In genomic region chr13:99446242-99446641, GRCh38 we compare ENCODE assay signal across 1 cellular context.
TF ChIP-seq lines count a peak whose summit lies in the region.

No MANE protein-coding gene starts in this region.

TF ChIP-seq in GM12878, 131 proteins besides CTCF, POLR2A, EP300 and RAD21:
- TF ChIP-seq KAT2A (conservative IDR thresholded peaks at IDR 0.05; ENCODE audit: control insufficient read depth, low read depth, low read length) (no peak), ZNF687 (IDR thresholded peaks at IDR 0.05) (no peak), EED (IDR thresholded peaks at IDR 0.05; ENCODE audit: low read depth) (no peak), SMC3 (IDR thresholded peaks at IDR 0.05; ENCODE audit: borderline replicate concordance, low read length) (no peak), ZNF207 (IDR thresholded peaks at IDR 0.05; ENCODE audit: borderline replicate concordance) (no peak), CEBPB (IDR thresholded peaks at IDR 0.05; ENCODE audit: borderline replicate concordance in 1 of 2, low read depth in 2 of 2, low read length in 2 of 2) (no peak), EZH2 (IDR thresholded peaks at IDR 0.05; ENCODE audit: borderline replicate concordance, control insufficient read depth, low read depth, low read length) (no peak), TCF12 (IDR thresholded peaks at IDR 0.05; ENCODE audit: low read depth, low read length) (no peak), KDM1A (IDR thresholded peaks at IDR 0.05; ENCODE audit: borderline replicate concordance) (no peak), IRF4 (IDR thresholded peaks at IDR 0.05; ENCODE audit: low read depth, low read length) (no peak)
- TF ChIP-seq, protein P1, sequence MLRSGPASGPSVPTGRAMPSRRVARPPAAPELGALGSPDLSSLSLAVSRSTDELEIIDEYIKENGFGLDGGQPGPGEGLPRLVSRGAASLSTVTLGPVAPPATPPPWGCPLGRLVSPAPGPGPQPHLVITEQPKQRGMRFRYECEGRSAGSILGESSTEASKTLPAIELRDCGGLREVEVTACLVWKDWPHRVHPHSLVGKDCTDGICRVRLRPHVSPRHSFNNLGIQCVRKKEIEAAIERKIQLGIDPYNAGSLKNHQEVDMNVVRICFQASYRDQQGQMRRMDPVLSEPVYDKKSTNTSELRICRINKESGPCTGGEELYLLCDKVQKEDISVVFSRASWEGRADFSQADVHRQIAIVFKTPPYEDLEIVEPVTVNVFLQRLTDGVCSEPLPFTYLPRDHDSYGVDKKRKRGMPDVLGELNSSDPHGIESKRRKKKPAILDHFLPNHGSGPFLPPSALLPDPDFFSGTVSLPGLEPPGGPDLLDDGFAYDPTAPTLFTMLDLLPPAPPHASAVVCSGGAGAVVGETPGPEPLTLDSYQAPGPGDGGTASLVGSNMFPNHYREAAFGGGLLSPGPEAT (IDR thresholded peaks at IDR 0.05; ENCODE audit: low read depth), result no peak
- TF ChIP-seq, protein P2, sequence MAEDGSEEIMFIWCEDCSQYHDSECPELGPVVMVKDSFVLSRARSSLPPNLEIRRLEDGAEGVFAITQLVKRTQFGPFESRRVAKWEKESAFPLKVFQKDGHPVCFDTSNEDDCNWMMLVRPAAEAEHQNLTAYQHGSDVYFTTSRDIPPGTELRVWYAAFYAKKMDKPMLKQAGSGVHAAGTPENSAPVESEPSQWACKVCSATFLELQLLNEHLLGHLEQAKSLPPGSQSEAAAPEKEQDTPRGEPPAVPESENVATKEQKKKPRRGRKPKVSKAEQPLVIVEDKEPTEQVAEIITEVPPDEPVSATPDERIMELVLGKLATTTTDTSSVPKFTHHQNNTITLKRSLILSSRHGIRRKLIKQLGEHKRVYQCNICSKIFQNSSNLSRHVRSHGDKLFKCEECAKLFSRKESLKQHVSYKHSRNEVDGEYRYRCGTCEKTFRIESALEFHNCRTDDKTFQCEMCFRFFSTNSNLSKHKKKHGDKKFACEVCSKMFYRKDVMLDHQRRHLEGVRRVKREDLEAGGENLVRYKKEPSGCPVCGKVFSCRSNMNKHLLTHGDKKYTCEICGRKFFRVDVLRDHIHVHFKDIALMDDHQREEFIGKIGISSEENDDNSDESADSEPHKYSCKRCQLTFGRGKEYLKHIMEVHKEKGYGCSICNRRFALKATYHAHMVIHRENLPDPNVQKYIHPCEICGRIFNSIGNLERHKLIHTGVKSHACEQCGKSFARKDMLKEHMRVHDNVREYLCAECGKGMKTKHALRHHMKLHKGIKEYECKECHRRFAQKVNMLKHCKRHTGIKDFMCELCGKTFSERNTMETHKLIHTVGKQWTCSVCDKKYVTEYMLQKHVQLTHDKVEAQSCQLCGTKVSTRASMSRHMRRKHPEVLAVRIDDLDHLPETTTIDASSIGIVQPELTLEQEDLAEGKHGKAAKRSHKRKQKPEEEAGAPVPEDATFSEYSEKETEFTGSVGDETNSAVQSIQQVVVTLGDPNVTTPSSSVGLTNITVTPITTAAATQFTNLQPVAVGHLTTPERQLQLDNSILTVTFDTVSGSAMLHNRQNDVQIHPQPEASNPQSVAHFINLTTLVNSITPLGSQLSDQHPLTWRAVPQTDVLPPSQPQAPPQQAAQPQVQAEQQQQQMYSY (CRISPR knock-in tag; IDR thresholded peaks at IDR 0.05), result no peak
TF ChIP-seq in GM12878: peak in this region for 0.
